In genomic region chr6:13303668-13304017, GRCh38 we compare ENCODE assay signal across 9 cellular contexts. TPM values are rescaled to one million over a fixed set of nuclear protein-coding genes. Genes with fewer than 3 reads are reported as not detected.
A peak's percentile ranks its signal among the peaks of the same experiment; 100 is the strongest.
DNase-seq lines count a peak whose midpoint lies in the region; ATAC-seq, FAIRE-seq and TF ChIP-seq lines count a peak whose summit lies in the region.
"Had no signal": no experiment of that assay in that cellular context is flagged by ENCODE, and none has a peak within 500 bp of the region (broad histone marks: within the 10 kb centered on the region; RNA-seq: fewer than 3 reads in every experiment).

No MANE protein-coding gene starts in this region.

- no peaks in the 10 kb centered on the region for H3K27me3 Mint-ChIP-seq in nephron progenitor cell (ENCODE audit: low read depth, poor library complexity)

- H3K9me3 ChIP-seq in OCI-LY3 (ENCODE audit: insufficient read depth, low read length): no peaks in the 10 kb centered on the region
- no peaks in the 10 kb centered on the region for H3K9me3 ChIP-seq in endothelial cell of umbilical vein (replicated peaks; ENCODE audit: control insufficient read depth, insufficient read depth, low read length)

- intact Hi-C loops in endothelial cell of umbilical vein (cut with micrococcal nuclease): loop anchor here (1.0 to 10.0 kb wide), 6 partner anchors 25 to 669 kb away; partner anchors contain the start of genes RANBP9 and TBC1D7

- peaks cover 97% of the 10 kb centered on the region for H3K4me1 ChIP-seq in OCI-LY3 (ENCODE audit: low read length)
- peaks cover 43% of the 10 kb centered on the region for H3K4me1 ChIP-seq in endothelial cell of umbilical vein (ENCODE audit: control insufficient read depth, extremely low read depth, insufficient read depth, low read length)

- H3K9ac ChIP-seq in OCI-LY3 (ENCODE audit: low read length) (peak overlapping the region; percentile 63; the same call in 1 of the 2 replicates), endothelial cell of umbilical vein (replicated peaks; ENCODE audit: extremely low read depth, insufficient read depth, low read length) (peak overlapping the region; percentile 72)

- H4K20me1 ChIP-seq in OCI-LY3 (ENCODE audit: insufficient read depth, low read length): no peaks in the 10 kb centered on the region
- H4K20me1 ChIP-seq in endothelial cell of umbilical vein (replicated peaks; ENCODE audit: control insufficient read depth, extremely low read depth, insufficient read depth, low read length): no peaks in the 10 kb centered on the region

- no TSS peak for BruUV-seq in endothelial cell of umbilical vein (replicated peaks; lab: Mats Ljungman, UMichigan)

- H3K9me3 Mint-ChIP-seq in nephron progenitor cell: no peaks in the 10 kb centered on the region

- H3K4me2 ChIP-seq in OCI-LY3 (ENCODE audit: low read length): peak overlapping the region; percentile 92
- peak overlapping the region; percentile 54 for H3K4me2 ChIP-seq in endothelial cell of umbilical vein (ENCODE audit: insufficient read depth, low read length)

- CTCF ChIA-PET in endothelial cell of umbilical vein (lab: Charles Lee): interaction anchor here (0.8 to 3.5 kb wide), 7 partner anchors 19 to 392 kb away, joined by 3 to 23 read pairs (median 4); partner anchors contain the start of genes NOL7 and SIRT5

- no peaks in the 10 kb centered on the region for H3K27me3 ChIP-seq in OCI-LY3 (ENCODE audit: low read depth, low read length)
- H3K27me3 ChIP-seq in endothelial cell of umbilical vein (ENCODE audit: control insufficient read depth in 2 of 2, insufficient read depth in 2 of 2, low read length in 2 of 2): no peaks in the 10 kb centered on the region

- no peak overlapping the region for H3K4me3 Mint-ChIP-seq in nephron progenitor cell

- TF ChIP-seq POLR2A in endothelial cell of umbilical vein (IDR thresholded peaks at IDR 0.05; ENCODE audit: low read depth, low read length): no peak

- peak; percentile 0 for DNase-seq in NOMO-1 treated with DMSO at 0.1 percent for 48 hours (lab: John Stamatoyannopoulos, UW; ENCODE audit: unreplicated experiment)
- DNase-seq in NOMO-1 (lab: John Stamatoyannopoulos, UW; ENCODE audit: unreplicated experiment in 2 of 2): no peak
- peak; percentile 80 for DNase-seq in endothelial cell of umbilical vein (ENCODE audit: low read depth, low spot score)
- DNase-seq in nephron progenitor cell: no peak
- DNase-seq in NCI-H748 (lab: John Stamatoyannopoulos, UW; ENCODE audit: unreplicated experiment): no peak
- no peak for DNase-seq in kidney glomerular epithelial cell (lab: John Stamatoyannopoulos, UW)

- dilution Hi-C loops in endothelial cell of umbilical vein (cut with MboI; ENCODE audit: extremely low pct_ligation_motif_present, low sequenced_read_pairs): no loop called here

- peaks cover 5% of the 10 kb centered on the region for H3K4me1 Mint-ChIP-seq in nephron progenitor cell

- peaks cover 87% of the 10 kb centered on the region for H3K36me3 Mint-ChIP-seq in nephron progenitor cell (ENCODE audit: low read depth)

- H3K9me1 ChIP-seq in endothelial cell of umbilical vein (replicated peaks; ENCODE audit: control insufficient read depth, extremely low read depth, insufficient read depth, low read length): no peaks in the 10 kb centered on the region

- no peak for TF ChIP-seq CTCF in OCI-LY3 (IDR thresholded peaks at IDR 0.05; ENCODE audit: low read depth, low read length)
- no peak for TF ChIP-seq CTCF in endothelial cell of umbilical vein (IDR thresholded peaks at IDR 0.05; ENCODE audit: extremely low read depth in 1 of 2, insufficient read depth in 1 of 2, low read depth in 1 of 2, low read length in 2 of 2)
- no peak for TF ChIP-seq CTCF in nephron progenitor cell (IDR thresholded peaks at IDR 0.05)

- H2AFZ ChIP-seq in OCI-LY3 (ENCODE audit: low read depth, low read length) (no peak overlapping the region), endothelial cell of umbilical vein (ENCODE audit: low read depth, low read length) (no peak overlapping the region)

- no peaks in the 10 kb centered on the region for H3K79me2 ChIP-seq in OCI-LY3 (ENCODE audit: low read length)
- H3K79me2 ChIP-seq in endothelial cell of umbilical vein (ENCODE audit: control insufficient read depth, insufficient read depth, low read length): no peaks in the 10 kb centered on the region

- peak; percentile 50 for ATAC-seq in HG02678 (IDR thresholded peaks at IDR 0.05; ENCODE audit: unreplicated experiment)

- H3K27ac ChIP-seq in OCI-LY3 (ENCODE audit: low read length): peak overlapping the region; percentile 91
- peak overlapping the region; percentile 86 for H3K27ac ChIP-seq in endothelial cell of umbilical vein (ENCODE audit: insufficient read depth, low read depth, low read length)
- H3K27ac ChIP-seq: C4-2B had no signal

- POLR2A ChIA-PET in endothelial cell of umbilical vein (lab: Charles Lee): interaction anchor here (0.6 kb wide), 1 partner anchor 13 kb away, joined by 4 read pairs; no protein-coding TSS in a partner anchor

- no peak for FAIRE-seq in endothelial cell of umbilical vein (lab: Jason Lieb, UNC)

- H3K36me3 ChIP-seq in OCI-LY3 (replicated peaks; ENCODE audit: low read depth, low read length) (peaks cover 11% of the 10 kb centered on the region), endothelial cell of umbilical vein (ENCODE audit: control insufficient read depth in 2 of 2, extremely low read depth in 1 of 2, insufficient read depth in 2 of 2, low read length in 2 of 2) (peaks cover 0 to 6% of the 10 kb centered on the region in 2 experiments)

- H3K27ac Mint-ChIP-seq in nephron progenitor cell: peak overlapping the region; percentile 82

- peak overlapping the region; percentile 68 for H3K4me3 ChIP-seq in OCI-LY3 (ENCODE audit: low read length)
- H3K4me3 ChIP-seq in endothelial cell of umbilical vein (replicated peaks in 1 of 3; ENCODE audit: insufficient read depth in 1 of 3, low read depth in 1 of 3, low read length in 3 of 3): peak overlapping the region in 1 of 3 experiments; percentile 15

TF ChIP-seq in endothelial cell of umbilical vein, 7 proteins besides CTCF, POLR2A, EP300 and RAD21:
- TF ChIP-seq MYC (IDR thresholded peaks at IDR 0.05; ENCODE audit: low read depth, low read length): no peak
- no peak for TF ChIP-seq MAX (IDR thresholded peaks at IDR 0.05; ENCODE audit: insufficient read depth, insufficient read length)
- no peak for TF ChIP-seq FOS (IDR thresholded peaks at IDR 0.05; ENCODE audit: borderline replicate concordance, insufficient read depth, low read length)
- no peak for TF ChIP-seq JUN (IDR thresholded peaks at IDR 0.05; ENCODE audit: borderline replicate concordance, insufficient read depth, insufficient read length, low read depth)
- no peak for TF ChIP-seq GATA2 (IDR thresholded peaks at IDR 0.05; ENCODE audit: insufficient read depth, insufficient read length, low read depth, low read length)
- TF ChIP-seq POLR2AphosphoS5 (IDR thresholded peaks at IDR 0.05; ENCODE audit: insufficient read depth, low read depth, low read length): no peak
- no peak for TF ChIP-seq EZH2 (IDR thresholded peaks at IDR 0.05; ENCODE audit: borderline replicate concordance, low read depth, low read length, severe bottlenecking)

RNA-seq across cellular contexts. Expression of gene TBC1D7, which starts 24.7 kb away (rescaled TPM):
- 26.6 and 28.1 TPM in 2 replicates for total RNA-seq in endothelial cell of umbilical vein
- polyA plus RNA-seq in endothelial cell of umbilical vein: 22.5 and 26.6 TPM in 2 replicates
- polyA plus RNA-seq in endothelial cell of umbilical vein (2011; cell fraction: cytosol; rRNA removed): 35.1 and 38.6 TPM in 2 replicates
- polyA plus RNA-seq in endothelial cell of umbilical vein (2011; cell fraction: nucleus; rRNA removed): 33.5 and 40.5 TPM in 2 replicates
- 27.8 and 30.5 TPM in 2 replicates for polyA plus RNA-seq in endothelial cell of umbilical vein (2012)
- 45.1 and 63.4 TPM in 2 replicates for polyA minus RNA-seq in endothelial cell of umbilical vein
- polyA minus RNA-seq in endothelial cell of umbilical vein (2011; cell fraction: cytosol; rRNA and poly(A)+ RNA removed): 9.8 TPM
- polyA minus RNA-seq in endothelial cell of umbilical vein (2011; cell fraction: nucleus; rRNA and poly(A)+ RNA removed): 34.9 and 50.3 TPM in 2 replicates

Comparison
In these comparisons a context has a peak if more than half of its experiments do, and no peak if none do; other contexts are left out.
1. DNase-seq: peak in NOMO-1 treated with DMSO at 0.1 percent for 48 hours (single experiment) and endothelial cell of umbilical vein (single experiment); none in NOMO-1 (0 of 2), nephron progenitor cell (single experiment), NCI-H748 (single experiment) and kidney glomerular epithelial cell (single experiment).